Comparison of ENCODE assay signal across 8 cellular contexts in the genomic region with DNA sequence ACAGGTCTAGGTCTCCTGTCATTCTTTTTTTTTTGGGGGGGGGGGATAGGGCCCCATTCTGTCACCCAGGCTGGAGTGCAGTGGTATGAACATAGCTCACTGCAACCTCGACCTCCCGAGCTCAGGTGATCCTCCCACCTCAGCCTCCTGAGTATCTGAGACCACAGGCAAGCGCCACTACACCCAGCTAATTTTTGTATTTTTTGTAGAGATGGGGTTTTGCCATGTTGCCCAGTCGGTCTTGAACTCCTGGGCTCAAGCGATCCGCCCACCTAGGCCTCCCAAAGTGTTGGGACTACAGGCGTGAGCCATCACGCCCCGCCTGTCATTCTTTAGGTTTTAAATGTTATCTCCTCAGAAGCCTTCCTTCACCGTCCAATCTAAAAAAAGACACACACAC. TPM values are rescaled to one million over a fixed set of nuclear protein-coding genes. Genes with fewer than 3 reads are reported as not detected.
DNase-seq lines count a peak whose midpoint lies in the region; ATAC-seq, FAIRE-seq and TF ChIP-seq lines count a peak whose summit lies in the region.

No MANE protein-coding gene starts in this region.

- TF ChIP-seq POLR2A in K562 (conservative IDR thresholded peaks at IDR 0.05) (no peak), lower leg skin (IDR thresholded peaks at IDR 0.05) (no peak)

- TF ChIP-seq EP300 in K562 (IDR thresholded peaks at IDR 0.05; ENCODE audit: low read length): no peak

- peak overlapping the region; percentile 98 for H3K4me3 Mint-ChIP-seq in activated CD4-positive, alpha-beta T cell treated with anti-CD3 and anti-CD28 coated beads, Interleukin-2, amount 10 ng/mL, durations not matched to agents 24 days and 14 days

- 0% methylated on average over 10 of the region's 10 CpGs for WGBS in K562 (ENCODE audit: insufficient coverage, low coverage, missing lambda C conversion rate)
- 24 to 25% methylated on average over 10 of the region's 10 CpGs for WGBS in lower leg skin, 2 donors

- FAIRE-seq in K562 (lab: Jason Lieb, UNC): no peak

- H3K4me1 ChIP-seq in K562 (replicated peaks in 1 of 2; ENCODE audit: control insufficient read depth in 2 of 2, insufficient read depth in 2 of 2, low read length in 2 of 2) (peaks cover 5 to 8% of the 10 kb centered on the region in 2 experiments), tibial artery (peaks cover 0 to 24% (median 17%) of the 10 kb centered on the region in 4 donors)

- no peak for DNase-seq in activated CD4-positive, alpha-beta T cell treated with anti-CD3 and anti-CD28 coated beads, Interleukin-2, amount 10 ng/mL, durations not matched to agents 24 days and 14 days
- no peak for DNase-seq in activated CD4-positive, alpha-beta T cell treated with anti-CD3 and anti-CD28 coated beads, Interleukin-2, amount 50 U/mL, for 1 hour
- DNase-seq in K562 (ENCODE audit: extremely low read depth in 1 of 4, low spot score in 3 of 4) (peak in 1 of 4 experiments; percentile 46), lower leg skin (ENCODE audit: low spot score in 2 of 2) (no peak), tibial artery (no peak), A172 (ENCODE audit: low spot score) (no peak), DMS79 treated with DMSO at 0.1 percent for 48 hours (lab: John Stamatoyannopoulos, UW) (no peak)
- no peak for DNase-seq in activated CD4-positive, alpha-beta T cell treated with anti-CD3 and anti-CD28 coated beads, Interleukin-2, amount 50 U/mL, for 4 hours

- TF ChIP-seq CTCF in K562 (IDR thresholded peaks at IDR 0.05 in 2 of 3, conservative IDR thresholded peaks at IDR 0.05 in 1 of 3; ENCODE audit: insufficient read depth in 2 of 3, low read depth in 1 of 3, low read length in 3 of 3) (no peak), lower leg skin (IDR thresholded peaks at IDR 0.05) (no peak), tibial artery (IDR thresholded peaks at IDR 0.05) (no peak)

- H3K4me1 Mint-ChIP-seq in activated CD4-positive, alpha-beta T cell treated with anti-CD3 and anti-CD28 coated beads, Interleukin-2, amount 10 ng/mL, durations not matched to agents 24 days and 14 days: peaks cover 30% of the 10 kb centered on the region

- no TSS peak for BruUV-seq in K562 (replicated peaks; lab: Mats Ljungman, UMichigan)

- peak overlapping the region; percentile 98 to 100 for H3K9ac ChIP-seq in K562 (ENCODE audit: insufficient read depth in 1 of 2, low read depth in 2 of 2, low read length in 2 of 2)

- peaks cover 40% of the 10 kb centered on the region for H3K79me2 ChIP-seq in K562 (ENCODE audit: control insufficient read depth, insufficient read depth, low read length)

- no peaks in the 10 kb centered on the region for H3K9me3 Mint-ChIP-seq in activated CD4-positive, alpha-beta T cell treated with anti-CD3 and anti-CD28 coated beads, Interleukin-2, amount 10 ng/mL, durations not matched to agents 24 days and 14 days

- H3K36me3 Mint-ChIP-seq in activated CD4-positive, alpha-beta T cell treated with anti-CD3 and anti-CD28 coated beads, Interleukin-2, amount 10 ng/mL, durations not matched to agents 24 days and 14 days (ENCODE audit: low read depth): peaks cover 55% of the 10 kb centered on the region

- H3K36me3 ChIP-seq in K562 (ENCODE audit: control insufficient read depth, insufficient read depth, low read length): peaks cover 65% of the 10 kb centered on the region
- peaks cover 29 to 37% (median 31%) of the 10 kb centered on the region in 3 donors for H3K36me3 ChIP-seq in tibial artery

- peak overlapping the region; percentile 100 for H2AFZ ChIP-seq in K562 (ENCODE audit: low read depth, low read length)

- CTCF ChIA-PET in K562 (lab: Yijun Ruan, JAX; ENCODE audit: low intra/inter-chr PET ratio): no interaction called here

- H3K27me3 Mint-ChIP-seq in activated CD4-positive, alpha-beta T cell treated with anti-CD3 and anti-CD28 coated beads, Interleukin-2, amount 10 ng/mL, durations not matched to agents 24 days and 14 days: no peaks in the 10 kb centered on the region

- H3K9me3 ChIP-seq in K562 (replicated peaks; ENCODE audit: control insufficient read depth, insufficient read depth, low read depth, low read length) (no peaks in the 10 kb centered on the region; the same call in 1 of the 2 replicates), tibial artery (no peaks in the 10 kb centered on the region)

- no peaks in the 10 kb centered on the region for H3K27me3 ChIP-seq in K562 (ENCODE audit: control insufficient read depth in 2 of 2, insufficient read depth in 2 of 2, low read length in 2 of 2)
- H3K27me3 ChIP-seq in tibial artery: no peaks in the 10 kb centered on the region

- peak overlapping the region; percentile 100 for H3K27ac Mint-ChIP-seq in activated CD4-positive, alpha-beta T cell treated with anti-CD3 and anti-CD28 coated beads, Interleukin-2, amount 10 ng/mL, durations not matched to agents 24 days and 14 days

- POLR2A ChIA-PET in K562 (lab: Yijun Ruan, JAX): interaction anchor here (0.8 to 2.5 kb wide), 5 partner anchors 10 to 18 kb away, joined by 4 to 22 read pairs (median 4); no protein-coding TSS in a partner anchor

- no peaks in the 10 kb centered on the region for H4K20me1 ChIP-seq in K562 (replicated peaks; ENCODE audit: control insufficient read depth, insufficient read depth, low read length)

- intact Hi-C loops in activated CD4-positive, alpha-beta T cell treated with anti-CD3 and anti-CD28 coated beads, Interleukin-2, amount 10 ng/mL, durations not matched to agents 24 days and 14 days (cut with micrococcal nuclease): no loop called here
- intact Hi-C loops in K562 (cut with micrococcal nuclease) (no loop called here), lower leg skin (cut with DNase I; ENCODE audit: low total_unique reads) (no loop called here), tibial artery (cut with DNase I; ENCODE audit: low total_unique reads) (no loop called here)

- H3K4me3 ChIP-seq in K562 (peak overlapping the region; percentile 77), lower leg skin (ENCODE audit: low read depth, poor library complexity, severe bottlenecking) (peak overlapping the region; percentile 53), tibial artery (peak overlapping the region; percentile 64 to 73)

- H3K4me2 ChIP-seq in K562 (ENCODE audit: insufficient read depth, low read length): peak overlapping the region; percentile 99

- TF ChIP-seq RAD21 in K562 (CRISPR knock-in tag; conservative IDR thresholded peaks at IDR 0.05 in 1 of 2, IDR thresholded peaks at IDR 0.05 in 1 of 2): no peak

- H3K9me1 ChIP-seq in K562 (ENCODE audit: control insufficient read depth, insufficient read depth, low read length): no peaks in the 10 kb centered on the region

- H3K27ac ChIP-seq in K562 (ENCODE audit: extremely low read depth, low read depth, low read length) (peak overlapping the region; percentile 99), tibial artery (peak overlapping the region; percentile 86 to 91)

- ATAC-seq in K562: peak; percentile 37

- in situ Hi-C loops in K562 (cut with MboI): no loop called here

RNA-seq across cellular contexts. Expression of a gene that starts 0.8 kb away (rescaled TPM):
- total RNA-seq in activated CD4-positive, alpha-beta T cell treated with anti-CD3 and anti-CD28 coated beads, Interleukin-2, amount 10 ng/mL, durations not matched to agents 24 days and 14 days: 80.5 and 83.3 TPM in 2 replicates
- total RNA-seq in K562 (2011; cell fraction: chromatin; rRNA removed; ENCODE audit: low replicate concordance): 59.4 and 90.8 TPM in 2 replicates
- total RNA-seq in K562 (2011; cell fraction: nucleolus; rRNA removed): 82.5 and 90.0 TPM in 2 replicates
- total RNA-seq in K562 (2011; cell fraction: nucleoplasm; rRNA removed): 74.9 and 93.1 TPM in 2 replicates
- total RNA-seq in K562 (2014; rRNA removed) (99.4 and 102 TPM in 2 replicates), K562 (2014; rRNA removed; fragmentation: Illumina TruSeq; extraction: Trizol) (122 and 142 TPM in 2 replicates), K562 (2015; rRNA removed; fragmentation: Illumina TruSeq; extraction: Trizol) (123 and 127 TPM in 2 replicates), K562 (2021) (96.3 and 98.2 TPM in 2 replicates), lower leg skin (10 to 100 TPM; 52.1 to 56.0 (median 53.3) TPM)
- polyA plus RNA-seq in K562 (2011; rRNA removed) (127 and 146 TPM in 2 replicates), K562 (2014; fragmentation: Illumina TruSeq; extraction: Trizol) (103 and 105 TPM in 2 replicates), K562 (2014; fragmentation: Nextera tagmentation; extraction: Ambion mirVana) (100 to 1,000 TPM; 388 to 401 TPM), K562 (2014; rRNA removed) (138 and 143 TPM in 2 replicates)
- polyA plus RNA-seq in K562 (2011; cell fraction: cytosol; rRNA removed): 138 and 159 TPM in 2 replicates
- 67.4 and 86.4 TPM in 2 replicates for polyA plus RNA-seq in K562 (2011; cell fraction: nucleus; rRNA removed)
- 72.3 and 119 TPM in 2 replicates for polyA plus RNA-seq in K562 (2012)
- polyA minus RNA-seq in K562 (2011; rRNA and poly(A)+ RNA removed): 80.5 and 86.3 TPM in 2 replicates
- polyA minus RNA-seq in K562 (2011; cell fraction: cytosol; rRNA and poly(A)+ RNA removed): 18.6 and 40.0 TPM in 2 replicates
- polyA minus RNA-seq in K562 (2011; cell fraction: nucleus; rRNA and poly(A)+ RNA removed): 31.5 and 50.3 TPM in 2 replicates
- 109 and 138 TPM in 2 replicates for total RNA-seq in A172 (2014; rRNA removed; shearing (Covaris generic))

RNA-seq across cellular contexts. Expression of a gene that starts 0.8 kb away (rescaled TPM):
- total RNA-seq in activated CD4-positive, alpha-beta T cell treated with anti-CD3 and anti-CD28 coated beads, Interleukin-2, amount 10 ng/mL, durations not matched to agents 24 days and 14 days: 30.7 and 35.4 TPM in 2 replicates
- 119 and 126 TPM in 2 replicates for total RNA-seq in K562 (2011; cell fraction: chromatin; rRNA removed; ENCODE audit: low replicate concordance)
- total RNA-seq in K562 (2011; cell fraction: nucleolus; rRNA removed): 73.0 and 74.5 TPM in 2 replicates
- 64.3 and 82.1 TPM in 2 replicates for total RNA-seq in K562 (2011; cell fraction: nucleoplasm; rRNA removed)
- total RNA-seq in K562 (2014; rRNA removed) (18.8 and 28.0 TPM in 2 replicates), K562 (2014; rRNA removed; fragmentation: Illumina TruSeq; extraction: Trizol) (17.6 and 21.4 TPM in 2 replicates), K562 (2015; rRNA removed; fragmentation: Illumina TruSeq; extraction: Trizol) (16.6 and 17.6 TPM in 2 replicates), K562 (2021) (16.8 and 20.1 TPM in 2 replicates), lower leg skin (1 to 10 TPM in 1 of 4 donors, under 1 TPM in 3; 0.27 to 1.3 (median 0.38) TPM)
- polyA plus RNA-seq in K562 (2011; rRNA removed) (44.1 and 61.3 TPM in 2 replicates), K562 (2014; fragmentation: Illumina TruSeq; extraction: Trizol) (20.9 and 24.0 TPM in 2 replicates), K562 (2014; fragmentation: Nextera tagmentation; extraction: Ambion mirVana) (10 to 100 TPM; 14.6 to 27.4 TPM), K562 (2014; rRNA removed) (28.7 TPM in 2 replicates)
- polyA plus RNA-seq in K562 (2011; cell fraction: cytosol; rRNA removed): 15.3 and 28.4 TPM in 2 replicates
- 254 and 409 TPM in 2 replicates for polyA plus RNA-seq in K562 (2011; cell fraction: nucleus; rRNA removed)
- 42.1 and 48.1 TPM in 2 replicates for polyA plus RNA-seq in K562 (2012)
- 24.1 and 34.7 TPM in 2 replicates for polyA minus RNA-seq in K562 (2011; rRNA and poly(A)+ RNA removed)
- 7.2 and 9.6 TPM in 2 replicates for polyA minus RNA-seq in K562 (2011; cell fraction: cytosol; rRNA and poly(A)+ RNA removed)
- 28.1 and 57.5 TPM in 2 replicates for polyA minus RNA-seq in K562 (2011; cell fraction: nucleus; rRNA and poly(A)+ RNA removed)
- total RNA-seq in A172 (2014; rRNA removed; shearing (Covaris generic)): 12.8 and 15.8 TPM in 2 replicates

RNA-seq across cellular contexts. Expression of a gene that starts 25.1 kb away (rescaled TPM):
- total RNA-seq in activated CD4-positive, alpha-beta T cell treated with anti-CD3 and anti-CD28 coated beads, Interleukin-2, amount 10 ng/mL, durations not matched to agents 24 days and 14 days: 113 and 117 TPM in 2 replicates
- 69.1 and 116 TPM in 2 replicates for total RNA-seq in K562 (2011; cell fraction: chromatin; rRNA removed; ENCODE audit: low replicate concordance)
- total RNA-seq in K562 (2011; cell fraction: nucleolus; rRNA removed): 92.4 and 122 TPM in 2 replicates
- total RNA-seq in K562 (2011; cell fraction: nucleoplasm; rRNA removed): 127 and 192 TPM in 2 replicates
- total RNA-seq in K562 (2014; rRNA removed) (187 and 221 TPM in 2 replicates), K562 (2014; rRNA removed; fragmentation: Illumina TruSeq; extraction: Trizol) (154 and 156 TPM in 2 replicates), K562 (2015; rRNA removed; fragmentation: Illumina TruSeq; extraction: Trizol) (187 TPM in 2 replicates), K562 (2021) (223 and 244 TPM in 2 replicates), lower leg skin (10 to 100 TPM; 11.6 to 29.3 (median 24.2) TPM)
- polyA plus RNA-seq in K562 (2011; rRNA removed) (119 and 158 TPM in 2 replicates), K562 (2014; fragmentation: Illumina TruSeq; extraction: Trizol) (206 and 214 TPM in 2 replicates), K562 (2014; fragmentation: Nextera tagmentation; extraction: Ambion mirVana) (10 to 100 TPM; 27.8 to 38.7 TPM), K562 (2014; rRNA removed) (118 and 134 TPM in 2 replicates)
- 85.0 and 92.7 TPM in 2 replicates for polyA plus RNA-seq in K562 (2011; cell fraction: cytosol; rRNA removed)
- polyA plus RNA-seq in K562 (2011; cell fraction: nucleus; rRNA removed): 52.0 and 69.3 TPM in 2 replicates
- 201 and 212 TPM in 2 replicates for polyA plus RNA-seq in K562 (2012)
- 198 and 249 TPM in 2 replicates for polyA minus RNA-seq in K562 (2011; rRNA and poly(A)+ RNA removed)
- 104 and 126 TPM in 2 replicates for polyA minus RNA-seq in K562 (2011; cell fraction: cytosol; rRNA and poly(A)+ RNA removed)
- 35.8 and 66.0 TPM in 2 replicates for polyA minus RNA-seq in K562 (2011; cell fraction: nucleus; rRNA and poly(A)+ RNA removed)
- total RNA-seq in A172 (2014; rRNA removed; shearing (Covaris generic)): 259 and 262 TPM in 2 replicates

RNA-seq across cellular contexts. Expression of a gene that starts 26.3 kb away (rescaled TPM):
- total RNA-seq in activated CD4-positive, alpha-beta T cell treated with anti-CD3 and anti-CD28 coated beads, Interleukin-2, amount 10 ng/mL, durations not matched to agents 24 days and 14 days: 65.3 and 66.5 TPM in 2 replicates
- total RNA-seq in K562 (2011; cell fraction: chromatin; rRNA removed; ENCODE audit: low replicate concordance): 16.9 and 49.3 TPM in 2 replicates
- 28.8 and 34.7 TPM in 2 replicates for total RNA-seq in K562 (2011; cell fraction: nucleolus; rRNA removed)
- 27.6 and 29.6 TPM in 2 replicates for total RNA-seq in K562 (2011; cell fraction: nucleoplasm; rRNA removed)
- total RNA-seq in K562 (2014; rRNA removed) (9.1 and 14.0 TPM in 2 replicates), K562 (2014; rRNA removed; fragmentation: Illumina TruSeq; extraction: Trizol) (2.0 and 2.4 TPM in 2 replicates), K562 (2015; rRNA removed; fragmentation: Illumina TruSeq; extraction: Trizol) (4.5 and 10.6 TPM in 2 replicates), K562 (2021) (8.9 and 9.5 TPM in 2 replicates), lower leg skin (10 to 100 TPM; 23.5 to 41.3 (median 34.6) TPM)
- polyA plus RNA-seq in K562 (2011; rRNA removed) (3.8 and 8.4 TPM in 2 replicates), K562 (2014; fragmentation: Illumina TruSeq; extraction: Trizol) (4.3 and 6.5 TPM in 2 replicates), K562 (2014; fragmentation: Nextera tagmentation; extraction: Ambion mirVana) (1 to 10 TPM in 1 of 2 experiments, under 1 TPM in 1; 0.63 to 1.0 TPM), K562 (2014; rRNA removed) (7.3 and 8.0 TPM in 2 replicates)
- 7.0 and 11.0 TPM in 2 replicates for polyA plus RNA-seq in K562 (2011; cell fraction: cytosol; rRNA removed)
- polyA plus RNA-seq in K562 (2011; cell fraction: nucleus; rRNA removed): 19.7 and 30.0 TPM in 2 replicates
- 6.2 and 10.6 TPM in 2 replicates for polyA plus RNA-seq in K562 (2012)
- 6.2 and 7.9 TPM in 2 replicates for polyA minus RNA-seq in K562 (2011; rRNA and poly(A)+ RNA removed)
- 8.8 and 29.4 TPM in 2 replicates for polyA minus RNA-seq in K562 (2011; cell fraction: cytosol; rRNA and poly(A)+ RNA removed)
- 9.4 and 10.1 TPM in 2 replicates for polyA minus RNA-seq in K562 (2011; cell fraction: nucleus; rRNA and poly(A)+ RNA removed)
- 49.0 and 51.0 TPM in 2 replicates for total RNA-seq in A172 (2014; rRNA removed; shearing (Covaris generic))

RNA-seq across cellular contexts. Expression of a gene that starts 53.8 kb away (rescaled TPM):
- 13.6 and 16.5 TPM in 2 replicates for total RNA-seq in activated CD4-positive, alpha-beta T cell treated with anti-CD3 and anti-CD28 coated beads, Interleukin-2, amount 10 ng/mL, durations not matched to agents 24 days and 14 days
- total RNA-seq in K562 (2011; cell fraction: chromatin; rRNA removed; ENCODE audit: low replicate concordance): 7.3 and 27.3 TPM in 2 replicates
- 14.8 and 20.1 TPM in 2 replicates for total RNA-seq in K562 (2011; cell fraction: nucleolus; rRNA removed)
- 10.8 and 12.2 TPM in 2 replicates for total RNA-seq in K562 (2011; cell fraction: nucleoplasm; rRNA removed)
- 3.1 and 5.0 TPM in 2 replicates for total RNA-seq in K562 (2014; rRNA removed)
- 2.3 and 2.9 TPM in 2 replicates for total RNA-seq in K562 (2014; rRNA removed; fragmentation: Illumina TruSeq; extraction: Trizol)
- 4.1 and 4.4 TPM in 2 replicates for total RNA-seq in K562 (2015; rRNA removed; fragmentation: Illumina TruSeq; extraction: Trizol)
- 6.1 and 6.2 TPM in 2 replicates for total RNA-seq in K562 (2021)
- 3.5 and 11.4 TPM in 2 replicates for polyA plus RNA-seq in K562 (2011; rRNA removed)
- polyA plus RNA-seq in K562 (2011; cell fraction: cytosol; rRNA removed): 5.9 and 9.2 TPM in 2 replicates
- 22.4 and 48.3 TPM in 2 replicates for polyA plus RNA-seq in K562 (2011; cell fraction: nucleus; rRNA removed)
- polyA plus RNA-seq in K562 (2012): 4.7 and 17.1 TPM in 2 replicates
- 3.0 and 5.4 TPM in 2 replicates for polyA plus RNA-seq in K562 (2014; fragmentation: Illumina TruSeq; extraction: Trizol)
- 1 to 10 TPM in 1 of 2 experiments, under 1 TPM in 1; 0.89 to 1.5 TPM for polyA plus RNA-seq in K562 (2014; fragmentation: Nextera tagmentation; extraction: Ambion mirVana)
- polyA plus RNA-seq in K562 (2014; rRNA removed): 4.9 and 7.2 TPM in 2 replicates
- 6.7 and 8.8 TPM in 2 replicates for polyA minus RNA-seq in K562 (2011; rRNA and poly(A)+ RNA removed)
- polyA minus RNA-seq in K562 (2011; cell fraction: cytosol; rRNA and poly(A)+ RNA removed): 3.3 and 5.7 TPM in 2 replicates
- 12.0 and 22.5 TPM in 2 replicates for polyA minus RNA-seq in K562 (2011; cell fraction: nucleus; rRNA and poly(A)+ RNA removed)
- 100 to 1,000 TPM in 1 of 4 donors, 10 to 100 TPM in 3; 40.8 to 121 (median 64.3) TPM for total RNA-seq in lower leg skin
- total RNA-seq in A172 (2014; rRNA removed; shearing (Covaris generic)): 40.4 and 41.0 TPM in 2 replicates
